ENCODE assay signal across 8 cellular contexts in genomic region chr7:27175626-27176342, GRCh38. TPM values are rescaled to one million over a fixed set of nuclear protein-coding genes. Genes with fewer than 3 reads are reported as not detected.
DNase-seq lines count a peak whose midpoint lies in the region; ATAC-seq and TF ChIP-seq lines count a peak whose summit lies in the region.
"Had no signal": no experiment of that assay in that cellular context is flagged by ENCODE, and none has a peak within 500 bp of the region (broad histone marks: within the 10 kb centered on the region; RNA-seq: fewer than 3 reads in every experiment).

No MANE protein-coding gene starts in this region.

- TF ChIP-seq CTCF in epithelial cell of proximal tubule (conservative IDR thresholded peaks at IDR 0.05; ENCODE audit: low read depth, low read length) = no peak

- peak overlapping the region; percentile 98 for H3K4me2 ChIP-seq in skeletal muscle satellite cell (ENCODE audit: low read length)

- peaks cover 100% of the 10 kb centered on the region for H3K27me3 ChIP-seq in HUES6 (ENCODE audit: control insufficient read depth, insufficient read depth, low read length)
- no peaks in the 10 kb centered on the region for H3K27me3 ChIP-seq in skeletal muscle satellite cell (ENCODE audit: control insufficient read depth, insufficient read depth, low read length)

- no peak overlapping the region for H3K27ac ChIP-seq in HUES6 (ENCODE audit: low read depth, low read length)

- H3K4me1 ChIP-seq in HUES6 (ENCODE audit: control insufficient read depth, insufficient read depth, low read length) = peaks cover 17% of the 10 kb centered on the region
- peaks cover 57% of the 10 kb centered on the region for H3K4me1 ChIP-seq in skeletal muscle satellite cell (ENCODE audit: control insufficient read depth, insufficient read depth, low read length)

- peak overlapping the region; percentile 68 for H3K9ac ChIP-seq in HUES6 (ENCODE audit: low read length)
- H3K9ac ChIP-seq in skeletal muscle satellite cell (ENCODE audit: low read depth, low read length) = peak overlapping the region; percentile 97

- peak overlapping the region; percentile 9; the same call in 1 of the 2 replicates for H3K4me3 ChIP-seq in HUES6 (ENCODE audit: low read depth, low read length)
- peak overlapping the region; percentile 13 for H3K4me3 ChIP-seq in epithelial cell of proximal tubule (ENCODE audit: low read depth, low read length)
- H3K4me3 ChIP-seq in skeletal muscle satellite cell (ENCODE audit: low read length) = peak overlapping the region; percentile 88

- ATAC-seq in HG03196 (IDR thresholded peaks at IDR 0.05; ENCODE audit: unreplicated experiment) = no peak
- no peak for ATAC-seq in HG03280 (IDR thresholded peaks at IDR 0.05; ENCODE audit: unreplicated experiment)

- H3K9me3 ChIP-seq in HUES6 (ENCODE audit: control insufficient read depth, insufficient read depth, low read depth, low read length) (no peaks in the 10 kb centered on the region), skeletal muscle satellite cell (replicated peaks; ENCODE audit: low read length) (no peaks in the 10 kb centered on the region)

- H3K36me3 ChIP-seq in HUES6 (ENCODE audit: control insufficient read depth, insufficient read depth, low read length) = no peaks in the 10 kb centered on the region
- H3K36me3 ChIP-seq in skeletal muscle satellite cell (ENCODE audit: insufficient read depth, low read length) = peaks cover 19% of the 10 kb centered on the region

- DNase-seq in epithelial cell of proximal tubule (ENCODE audit: low read depth) (no peak), occipital lobe (lab: John Stamatoyannopoulos, UW) (no peak)
- DNase-seq: activated CD4-positive, alpha-beta T cell treated with anti-CD3 and anti-CD28 coated beads for 48 hours had no signal

RNA-seq across cellular contexts. Expression of gene HOXA10, which starts 1.7 kb away (rescaled TPM):
- total RNA-seq in epithelial cell of proximal tubule (36.7 and 51.7 TPM in 2 replicates), occipital lobe (not detected)
- total RNA-seq in skeletal muscle satellite cell (2012; rRNA removed) = 8.5 and 9.4 TPM in 2 replicates

RNA-seq across cellular contexts. Expression of gene HOXA11, which starts 9.2 kb away (rescaled TPM):
- total RNA-seq in epithelial cell of proximal tubule = 10.7 and 12.5 TPM in 2 replicates
- total RNA-seq in skeletal muscle satellite cell (2012; rRNA removed) = 3.3 and 3.8 TPM in 2 replicates
- total RNA-seq in occipital lobe = not detected
- total RNA-seq: liver had no signal

RNA-seq across cellular contexts. Expression of gene HOXA9, which starts 10.4 kb away (rescaled TPM):
- total RNA-seq in epithelial cell of proximal tubule (82.4 and 104 TPM in 2 replicates), occipital lobe (not detected)
- 14.6 and 20.3 TPM in 2 replicates for total RNA-seq in skeletal muscle satellite cell (2012; rRNA removed)

RNA-seq across cellular contexts. Expression of gene HOXA7, which starts 19.3 kb away (rescaled TPM):
- total RNA-seq in epithelial cell of proximal tubule (21.4 and 27.9 TPM in 2 replicates), occipital lobe (not detected)
- 2.0 and 2.8 TPM in 2 replicates for total RNA-seq in skeletal muscle satellite cell (2012; rRNA removed)

RNA-seq across cellular contexts. Expression of gene HOXA3, which starts 23.4 kb away (rescaled TPM):
- total RNA-seq in epithelial cell of proximal tubule (14.4 and 33.2 TPM in 2 replicates), occipital lobe (not detected)
- total RNA-seq in skeletal muscle satellite cell (2012; rRNA removed) = 2.0 and 3.3 TPM in 2 replicates

Comparison
In these comparisons a context has a peak if more than half of its experiments do, and no peak if none do; other contexts are left out.
1. H3K4me3 ChIP-seq: peak in every context shown above with its lines; median percentile 88 in skeletal muscle satellite cell; 13 in epithelial cell of proximal tubule; 9 in HUES6.
2. RNA of gene HOXA10, which starts 1.7 kb away (total RNA-seq): 36.7 to 51.7 TPM in epithelial cell of proximal tubule; not detected in occipital lobe (single experiment); every median in the first group is over 10 times any median in the second.
3. RNA of gene HOXA11, which starts 9.2 kb away (total RNA-seq): 10.7 to 12.5 TPM in epithelial cell of proximal tubule; not detected in occipital lobe (single experiment); every median in the first group is over 10 times any median in the second.
4. RNA of gene HOXA9, which starts 10.4 kb away (total RNA-seq): 82.4 to 104 TPM in epithelial cell of proximal tubule; not detected in occipital lobe (single experiment); every median in the first group is over 10 times any median in the second.